In the genomic region with DNA sequence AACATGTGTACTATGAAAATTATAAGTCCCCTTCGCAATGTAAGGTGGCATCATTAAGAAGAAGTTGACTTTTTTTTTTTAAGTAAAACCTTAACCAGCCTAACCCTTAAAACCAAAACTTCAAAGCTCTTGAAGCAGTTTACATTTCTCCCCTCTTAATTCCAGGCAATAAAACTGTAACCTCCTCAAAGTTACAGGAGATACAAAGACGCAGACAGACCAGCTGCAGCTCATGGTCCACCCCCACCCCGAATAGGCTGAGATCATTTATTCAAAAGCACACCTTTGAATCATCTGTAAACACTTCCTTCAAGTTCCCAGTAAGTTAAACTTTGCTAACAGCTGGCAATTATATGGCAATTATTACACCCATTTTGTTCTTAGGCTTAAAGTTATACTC, we compare ENCODE assay signal across 18 cellular contexts.
DNase-seq lines count a peak whose midpoint lies in the region; ATAC-seq, FAIRE-seq and TF ChIP-seq lines count a peak whose summit lies in the region.
"Had no signal": no experiment of that assay in that cellular context is flagged by ENCODE, and none has a peak within 500 bp of the region (broad histone marks: within the 10 kb centered on the region; RNA-seq: fewer than 3 reads in every experiment).

No MANE protein-coding gene starts in this region.

- H3K27me3 ChIP-seq in left lung: no peaks in the 10 kb centered on the region
- no peaks in the 10 kb centered on the region for H3K27me3 ChIP-seq in BE2C
- H3K27me3 ChIP-seq: BLaER1 treated with 17β-estradiol and CSF1 and Interleukin-3, amounts not matched to agents 10 nM and 100 nM had no signal

- no peaks in the 10 kb centered on the region for H3K4me1 ChIP-seq in left lung
- H3K4me1 ChIP-seq in BE2C: no peaks in the 10 kb centered on the region
- H3K4me1 ChIP-seq: BLaER1 treated with 17β-estradiol and CSF1 and Interleukin-3, amounts not matched to agents 10 nM and 100 nM had no signal

- ATAC-seq in left lung: peak; percentile 45

- DNase-seq in DMS53 (lab: John Stamatoyannopoulos, UW) (peak; percentile 11), DMS53 treated with DMSO at 0.1 percent for 48 hours (lab: John Stamatoyannopoulos, UW; ENCODE audit: unreplicated experiment) (no peak), left lung (no peak), BE2C (no peak), HK-2 (ENCODE audit: unreplicated experiment) (no peak), T1000 (lab: John Stamatoyannopoulos, UW) (no peak)
- no peak for DNase-seq in activated CD4-positive, alpha-beta T cell treated with anti-CD3 and anti-CD28 coated beads for 4 hours
- DNase-seq: AML-193; Calu3; CD4-positive, CD25-positive, alpha-beta regulatory T cell; DND-41; GF-D8; HCEC 1CT; IMR-90; KBM-7 had no signal

- no peak overlapping the region for H3K4me3 ChIP-seq in left lung
- H3K4me3 ChIP-seq in BE2C (ENCODE audit: low read depth, low read length): no peak overlapping the region
- H3K4me3 ChIP-seq: BLaER1 treated with 17β-estradiol and CSF1 and Interleukin-3, amounts not matched to agents 10 nM and 100 nM had no signal

- intact Hi-C loops in left lung (cut with DNase I): no loop called here

- TF ChIP-seq CTCF in left lung (IDR thresholded peaks at IDR 0.05) (no peak), BE2C (IDR thresholded peaks at IDR 0.05; ENCODE audit: low read depth, low read length) (no peak)

- peak; percentile 33 for FAIRE-seq in endometrium (lab: Jason Lieb, UNC)

- no peaks in the 10 kb centered on the region for H3K36me3 ChIP-seq in left lung
- H3K36me3 ChIP-seq in BE2C: no peaks in the 10 kb centered on the region
- H3K36me3 ChIP-seq: BLaER1 treated with 17β-estradiol and CSF1 and Interleukin-3, amounts not matched to agents 10 nM and 100 nM had no signal

- H3K9me3 ChIP-seq in left lung: no peaks in the 10 kb centered on the region
- H3K9me3 ChIP-seq in BE2C: no peaks in the 10 kb centered on the region
- H3K9me3 ChIP-seq: BLaER1 treated with 17β-estradiol and CSF1 and Interleukin-3, amounts not matched to agents 10 nM and 100 nM had no signal

- no peak overlapping the region for H3K27ac ChIP-seq in left lung
- H3K27ac ChIP-seq: 22Rv1; BLaER1 treated with 17β-estradiol and CSF1 and Interleukin-3, amounts not matched to agents 10 nM and 100 nM had no signal
